Comparison of ENCODE assay signal across 8 cellular contexts in genomic region chr10:26430641-26431163, GRCh38. TPM values are rescaled to one million over a fixed set of nuclear protein-coding genes. Genes with fewer than 3 reads are reported as not detected.
A peak's percentile ranks its signal among the peaks of the same experiment; 100 is the strongest.
DNase-seq lines count a peak whose midpoint lies in the region; ATAC-seq and TF ChIP-seq lines count a peak whose summit lies in the region.

No MANE protein-coding gene starts in this region.

- no peak overlapping the region for H3K27ac ChIP-seq in Karpas-422 (ENCODE audit: low read length)
- no peak overlapping the region for H3K27ac ChIP-seq in brain microvascular endothelial cell

- TF ChIP-seq POLR2A in GM18505 (IDR thresholded peaks at IDR 0.05; ENCODE audit: borderline replicate concordance, extremely low read depth, insufficient read depth, insufficient read length): peak; percentile 10

- TF ChIP-seq CTCF in brain microvascular endothelial cell (IDR thresholded peaks at IDR 0.05; ENCODE audit: low read depth, low read length, missing control alignments): no peak

- H2AFZ ChIP-seq in Karpas-422 (ENCODE audit: low read length): peak overlapping the region; percentile 56; the same call in 1 of the 2 replicates

- H3K79me2 ChIP-seq in Karpas-422 (ENCODE audit: low read length): no peaks in the 10 kb centered on the region

- H3K4me3 ChIP-seq in Karpas-422 (ENCODE audit: low read length) (no peak overlapping the region), brain microvascular endothelial cell (ENCODE audit: low read depth, low read length) (no peak overlapping the region)

- in situ Hi-C loops in brain microvascular endothelial cell (cut with HindIII; ENCODE audit: low pct_ligation_motif_present, low sequenced_read_pairs): no loop called here

- H3K36me3 ChIP-seq in Karpas-422 (ENCODE audit: insufficient read depth, low read length) (no peaks in the 10 kb centered on the region), brain microvascular endothelial cell (replicated peaks) (no peaks in the 10 kb centered on the region)

- H3K9me2 ChIP-seq in Karpas-422 (replicated peaks; ENCODE audit: insufficient read depth, low read length): no peaks in the 10 kb centered on the region

- DNase-seq in Karpas-422 (peak; percentile 64), inferior parietal cortex (ENCODE audit: extremely low spot score) (peak; percentile 11), dedifferentiated amniotic fluid mesenchymal stem cell (ENCODE audit: extremely low spot score) (no peak), brain microvascular endothelial cell (no peak), hippocampal formation (lab: John Stamatoyannopoulos, UW) (no peak)
- DNase-seq in stimulated activated CD4-positive, alpha-beta T cell treated with anti-CD3 and anti-CD28 coated beads, Interleukin-12 subunit alpha, Interleukin-12 subunit beta, amount 100 ng/mL, for 4 hours: no peak

- no peak overlapping the region for H3K9ac ChIP-seq in Karpas-422 (ENCODE audit: low read length)

- H3K27me3 ChIP-seq in Karpas-422 (ENCODE audit: low read length): no peaks in the 10 kb centered on the region
- H3K27me3 ChIP-seq in brain microvascular endothelial cell (replicated peaks): no peaks in the 10 kb centered on the region

- no peaks in the 10 kb centered on the region for H4K20me1 ChIP-seq in Karpas-422 (ENCODE audit: insufficient read depth, low read depth, low read length)

- peaks cover 7% of the 10 kb centered on the region for H3K4me1 ChIP-seq in Karpas-422 (ENCODE audit: low read length)

- ATAC-seq in GM18505 (IDR thresholded peaks at IDR 0.05; ENCODE audit: unreplicated experiment): peak; percentile 92
- peak; percentile 87 for ATAC-seq in GM21576 (IDR thresholded peaks at IDR 0.05; ENCODE audit: unreplicated experiment)

- H3K4me2 ChIP-seq in Karpas-422 (ENCODE audit: low read depth, low read length, poor library complexity, severe bottlenecking): peak overlapping the region; percentile 29

- H3K9me3 ChIP-seq in Karpas-422 (ENCODE audit: low read length): peaks cover 5% of the 10 kb centered on the region; the same call in 1 of the 2 replicates

RNA-seq across cellular contexts. Expression of gene APBB1IP, which starts 7.4 kb away (rescaled TPM):
- total RNA-seq in Karpas-422 (2014; rRNA removed; shearing (Covaris generic); ENCODE audit: low replicate concordance): 22.7 and 34.7 TPM in 2 replicates

Comparison
In these comparisons a context has a peak if more than half of its experiments do, and no peak if none do; other contexts are left out.
1. DNase-seq: peak in Karpas-422 (single experiment) and inferior parietal cortex (single experiment); none in dedifferentiated amniotic fluid mesenchymal stem cell (single experiment), brain microvascular endothelial cell (single experiment), stimulated activated CD4-positive, alpha-beta T cell treated with anti-CD3 and anti-CD28 coated beads, Interleukin-12 subunit alpha, Interleukin-12 subunit beta, amount 100 ng/mL, for 4 hours (single experiment) and hippocampal formation (0 of 2).